8 cellular contexts compared by ENCODE assay signal in the genomic region with DNA sequence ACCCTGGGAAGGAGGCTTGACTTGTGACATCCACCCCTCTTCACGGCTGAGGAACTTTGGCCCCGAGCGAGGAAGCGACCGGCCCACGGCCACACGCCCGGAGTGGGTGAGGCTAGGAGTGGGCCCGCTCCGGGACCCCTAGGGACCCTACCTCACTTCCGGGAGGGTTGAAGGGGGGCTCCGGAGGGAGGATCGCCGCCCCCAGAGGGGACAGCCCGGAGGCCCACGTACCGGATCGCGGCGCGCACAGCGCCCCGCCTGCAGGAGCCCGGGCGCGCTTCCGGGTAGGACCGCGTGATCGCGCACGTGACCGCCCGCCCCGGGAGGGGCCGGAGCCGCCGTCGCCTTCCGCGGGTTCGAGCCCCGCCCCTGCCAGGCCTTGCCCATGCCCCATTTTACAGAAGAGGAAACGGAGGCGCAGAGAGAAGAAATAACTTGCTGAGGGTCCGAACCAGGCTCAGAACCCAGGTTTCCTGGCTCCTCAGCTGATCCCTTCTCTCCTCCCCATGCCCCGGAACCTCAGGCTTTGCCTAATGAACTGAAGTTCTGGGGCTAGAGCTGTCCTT. TPM values are rescaled to one million over a fixed set of nuclear protein-coding genes. Genes with fewer than 3 reads are reported as not detected.
DNase-seq lines count a peak whose midpoint lies in the region; ATAC-seq and TF ChIP-seq lines count a peak whose summit lies in the region.

A gene (minus strand): TSS at position 280 of the 566 bp plus-strand sequence. CDS start 3,695 bp downstream, outside the sequence.

- H3K36me3 ChIP-seq in SJCRH30 (no peaks in the 10 kb centered on the region), testis (ENCODE audit: low read depth, missing control alignments) (no peaks in the 10 kb centered on the region)

- H3K36me3 Mint-ChIP-seq in Calu3 (ENCODE audit: insufficient read depth, unreplicated experiment) = peaks cover 14% of the 10 kb centered on the region
- peaks cover 24% of the 10 kb centered on the region for H3K36me3 Mint-ChIP-seq in activated naive CD4-positive, alpha-beta T cell treated with anti-CD3 and anti-CD28 coated beads, Interleukin-2, amount 10 ng/mL, durations not matched to agents 7 days and 5 days
- peaks cover 19% of the 10 kb centered on the region for H3K36me3 Mint-ChIP-seq in osteocyte (ENCODE audit: unreplicated experiment)

- peak within 1 kb of the TSS; percentile 78 for H3K27ac Mint-ChIP-seq in Calu3 (ENCODE audit: unreplicated experiment)
- peak within 1 kb of the TSS; percentile 89 for H3K27ac Mint-ChIP-seq in activated naive CD4-positive, alpha-beta T cell treated with anti-CD3 and anti-CD28 coated beads, Interleukin-2, amount 10 ng/mL, durations not matched to agents 7 days and 5 days
- H3K27ac Mint-ChIP-seq in osteocyte (ENCODE audit: unreplicated experiment) = peak within 1 kb of the TSS; percentile 86

- TF ChIP-seq CTCF in Calu3 (IDR thresholded peaks at IDR 0.05; ENCODE audit: unreplicated experiment) = no peak
- TF ChIP-seq CTCF in HL-60 (IDR thresholded peaks at IDR 0.05; ENCODE audit: insufficient read depth, low read length) = no peak
- peak; percentile 16 for TF ChIP-seq CTCF in osteocyte (IDR thresholded peaks at IDR 0.05)
- TF ChIP-seq CTCF in testis (IDR thresholded peaks at IDR 0.05) = no peak

- H3K27me3 Mint-ChIP-seq in Calu3 (ENCODE audit: unreplicated experiment) (no peaks in the 10 kb centered on the region), osteocyte (ENCODE audit: unreplicated experiment) (peaks cover 13% of the 10 kb centered on the region)
- peaks cover 19% of the 10 kb centered on the region for H3K27me3 Mint-ChIP-seq in activated naive CD4-positive, alpha-beta T cell treated with anti-CD3 and anti-CD28 coated beads, Interleukin-2, amount 10 ng/mL, durations not matched to agents 7 days and 5 days

- H3K9me3 Mint-ChIP-seq in Calu3 (ENCODE audit: low read depth, unreplicated experiment) = no peaks in the 10 kb centered on the region
- H3K9me3 Mint-ChIP-seq in activated naive CD4-positive, alpha-beta T cell treated with anti-CD3 and anti-CD28 coated beads, Interleukin-2, amount 10 ng/mL, durations not matched to agents 7 days and 5 days = no peaks in the 10 kb centered on the region
- H3K9me3 Mint-ChIP-seq in osteocyte (ENCODE audit: unreplicated experiment) = no peaks in the 10 kb centered on the region

- peaks cover 2% of the 10 kb centered on the region for H3K27me3 ChIP-seq in HL-60 (ENCODE audit: insufficient read depth, poor library complexity, severe bottlenecking)
- H3K27me3 ChIP-seq in SJCRH30 = no peaks in the 10 kb centered on the region
- no peaks in the 10 kb centered on the region for H3K27me3 ChIP-seq in testis

- ATAC-seq in GM19467 (IDR thresholded peaks at IDR 0.05; ENCODE audit: unreplicated experiment) = peak; percentile 87

- H3K4me1 ChIP-seq in SJCRH30 (no peaks in the 10 kb centered on the region), testis (no peaks in the 10 kb centered on the region)

- DNase-seq in Calu3 (peak; percentile 80), HL-60 (ENCODE audit: low read depth in 1 of 2, low spot score in 1 of 2) (peak; percentile 70 to 73), SJCRH30 (no peak), glomerular endothelial cell (ENCODE audit: extremely low read depth, low read depth, low spot score) (no peak), osteocyte (ENCODE audit: extremely low spot score, unreplicated experiment) (peak; percentile 93), testis (peak; percentile 81)
- peak; percentile 86 for DNase-seq in activated naive CD4-positive, alpha-beta T cell treated with anti-CD3 and anti-CD28 coated beads, Interleukin-2, amount 10 ng/mL, durations not matched to agents 7 days and 5 days

- H3K4me3 Mint-ChIP-seq in Calu3 (ENCODE audit: low read depth, unreplicated experiment) (peak within 1 kb of the TSS; percentile 67), osteocyte (ENCODE audit: unreplicated experiment) (peak within 1 kb of the TSS; percentile 79)
- peak within 1 kb of the TSS; percentile 93 for H3K4me3 Mint-ChIP-seq in activated naive CD4-positive, alpha-beta T cell treated with anti-CD3 and anti-CD28 coated beads, Interleukin-2, amount 10 ng/mL, durations not matched to agents 7 days and 5 days

- intact Hi-C loops in Calu3 (cut with micrococcal nuclease; ENCODE audit: unreplicated experiment) = no loop called here
- intact Hi-C loops in testis (cut with DNase I; ENCODE audit: low total_unique reads) = no loop called here

- CTCF ChIA-PET in Calu3 (lab: Charles Lee) = no interaction called here
- CTCF ChIA-PET in activated naive CD4-positive, alpha-beta T cell treated with anti-CD3 and anti-CD28 coated beads, Interleukin-2, amount 10 ng/mL, durations not matched to agents 7 days and 5 days (lab: Charles Lee) = interaction anchor here (1.8 kb wide), 1 partner anchor 21 kb away, joined by 4 read pairs; no protein-coding TSS in a partner anchor

- H3K4me3 ChIP-seq in HL-60 (replicated peaks; ENCODE audit: insufficient read depth, low read length) = peak within 1 kb of the TSS; percentile 71
- peak within 1 kb of the TSS; percentile 54 for H3K4me3 ChIP-seq in SJCRH30
- H3K4me3 ChIP-seq in testis = peak within 1 kb of the TSS; percentile 93

- H3K9me3 ChIP-seq in SJCRH30 (replicated peaks) = no peaks in the 10 kb centered on the region
- H3K9me3 ChIP-seq in testis = no peaks in the 10 kb centered on the region

- BruUV-seq in Calu3 (replicated peaks; lab: Mats Ljungman, UMichigan) = no TSS peak

- WGBS in testis, 2 donors = 2 to 24% methylated on average over 3 to 26 of the region's 47 CpGs

- H3K27ac ChIP-seq in HL-60 (replicated peaks) (peak within 1 kb of the TSS; percentile 90), SJCRH30 (no peak within 1 kb of the TSS), testis (peak within 1 kb of the TSS; percentile 85 to 92)

- H3K4me1 Mint-ChIP-seq in Calu3 (ENCODE audit: low read depth, unreplicated experiment) (no peaks in the 10 kb centered on the region), osteocyte (ENCODE audit: unreplicated experiment) (peaks cover 16% of the 10 kb centered on the region)
- peaks cover 39% of the 10 kb centered on the region for H3K4me1 Mint-ChIP-seq in activated naive CD4-positive, alpha-beta T cell treated with anti-CD3 and anti-CD28 coated beads, Interleukin-2, amount 10 ng/mL, durations not matched to agents 7 days and 5 days

- TF ChIP-seq POLR2A in testis (IDR thresholded peaks at IDR 0.05) = no peak

RNA-seq across cellular contexts. Expression of the gene that starts here (rescaled TPM):
- total RNA-seq in Calu3 (2022) (28.1 and 34.2 TPM in 2 replicates), glomerular endothelial cell (69.5 and 71.1 TPM in 2 replicates), osteocyte (61.9 and 67.1 TPM in 2 replicates), testis (10 to 100 TPM; 53.6 to 73.4 TPM)
- 2.0 and 2.8 TPM in 2 replicates for total RNA-seq in SJCRH30 (2014; rRNA removed; shearing (Covaris generic))
- 59.4 TPM for polyA plus RNA-seq in testis (ENCODE audit: insufficient read depth, low read depth, low replicate concordance)

Comparison
In these comparisons a context has a peak if more than half of its experiments do, and no peak if none do; other contexts are left out.
1. DNase-seq: peak in Calu3 (single experiment), HL-60 (2 of 2), activated naive CD4-positive, alpha-beta T cell treated with anti-CD3 and anti-CD28 coated beads, Interleukin-2, amount 10 ng/mL, durations not matched to agents 7 days and 5 days (single experiment), osteocyte (single experiment) and testis (single experiment); none in SJCRH30 (0 of 2) and glomerular endothelial cell (single experiment).
2. Peak in every context shown above with its lines, with median percentiles within 50 percentile points of each other: H3K27ac Mint-ChIP-seq, H3K4me3 Mint-ChIP-seq and H3K4me3 ChIP-seq.